ENCODE assay signal across 17 cellular contexts in the genomic region with DNA sequence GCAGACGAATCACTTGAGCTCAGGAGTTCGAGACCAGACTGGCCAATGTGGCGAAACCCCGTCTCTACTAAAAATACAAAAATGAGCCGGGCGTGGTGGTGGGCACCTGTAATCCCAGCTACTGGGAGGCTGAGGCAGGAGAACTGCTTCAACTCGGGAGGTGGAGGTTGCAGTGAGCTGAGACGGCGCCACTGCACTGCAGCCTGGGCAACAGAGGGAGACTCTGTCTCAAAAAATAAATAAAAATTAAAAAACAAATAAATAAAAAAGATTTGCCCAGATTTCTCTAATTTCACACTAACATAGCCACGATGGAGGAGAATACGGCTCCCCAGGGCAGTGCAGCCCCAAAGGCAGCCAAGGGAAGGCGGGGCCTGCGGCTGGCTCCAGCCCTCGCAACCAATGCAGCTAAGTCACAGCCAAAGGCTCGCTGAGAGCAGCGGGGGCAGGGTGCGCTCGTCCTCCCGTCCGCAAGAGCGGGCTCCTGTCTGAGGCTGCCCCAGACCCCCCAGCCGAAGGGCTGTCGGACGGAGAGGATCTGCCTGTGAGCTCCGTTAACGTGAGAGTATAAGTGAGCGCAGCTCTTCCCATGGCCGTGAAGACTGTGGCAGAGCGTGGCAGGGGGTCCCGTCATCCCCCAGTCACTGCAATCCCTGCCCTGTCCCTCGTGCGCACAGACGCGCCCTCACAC. TPM values are rescaled to one million over a fixed set of nuclear protein-coding genes. Genes with fewer than 3 reads are reported as not detected.
DNase-seq lines count a peak whose midpoint lies in the region; ATAC-seq and TF ChIP-seq lines count a peak whose summit lies in the region.
"Had no signal": no experiment of that assay in that cellular context is flagged by ENCODE, and none has a peak within 500 bp of the region (broad histone marks: within the 10 kb centered on the region; RNA-seq: fewer than 3 reads in every experiment).

No MANE protein-coding gene starts in this region.

- H3K4me1 ChIP-seq in Panc1 (ENCODE audit: control insufficient read depth, insufficient read depth, low read length) (no peaks in the 10 kb centered on the region), heart left ventricle (peaks cover 0 to 16% (median 6%) of the 10 kb centered on the region in 12 donors), upper lobe of left lung (no peaks in the 10 kb centered on the region)
- H3K4me1 ChIP-seq: BE2C, HAP-1 had no signal

- H3K9me3 ChIP-seq in Panc1 (ENCODE audit: control insufficient read depth, insufficient read depth, low read depth, low read length) (no peaks in the 10 kb centered on the region), heart left ventricle (no peaks in the 10 kb centered on the region), upper lobe of left lung (no peaks in the 10 kb centered on the region)
- H3K9me3 ChIP-seq: BE2C, HAP-1 had no signal

- no TSS peak for BruUV-seq in Panc1 (replicated peaks; lab: Mats Ljungman, UMichigan)

- H3K36me3 ChIP-seq in Panc1 (ENCODE audit: control insufficient read depth, insufficient read depth, low read length), result peaks cover 4% of the 10 kb centered on the region
- peaks cover 0 to 55% (median 42%) of the 10 kb centered on the region in 9 donors for H3K36me3 ChIP-seq in heart left ventricle
- H3K36me3 ChIP-seq in upper lobe of left lung, result peaks cover 3 to 60% (median 29%) of the 10 kb centered on the region in 4 donors
- H3K36me3 ChIP-seq: BE2C, HAP-1 had no signal

- H3K27ac ChIP-seq in Panc1 (ENCODE audit: low read length), result no peak overlapping the region
- peak overlapping the region in 3 of 12 donors; percentile 5 to 54 (median 10) for H3K27ac ChIP-seq in heart left ventricle
- no peak overlapping the region for H3K27ac ChIP-seq in upper lobe of left lung
- H3K27ac ChIP-seq: KMS-11 had no signal

- 65 to 76% (median 75%) methylated on average over 31 to 34 of the region's 34 CpGs for WGBS in heart left ventricle, 4 donors
- 89 to 93% methylated on average over 30 to 34 of the region's 34 CpGs for WGBS in upper lobe of left lung, 2 donors

- in situ Hi-C loops in Panc1 (cut with HindIII; ENCODE audit: low pct_unique_long_range_greater_than_20kb, low sequenced_read_pairs), result no loop called here

- POLR2A ChIA-PET in Panc1 (lab: Charles Lee), result no interaction called here

- ATAC-seq in Panc1 (peak; percentile 15; the same call in 1 of the 2 replicates), heart left ventricle (peak; percentile 82 to 92 (median 92)), left lobe of liver (peak; percentile 44), upper lobe of left lung (ENCODE audit: low FRiP score in 2 of 2) (peak; percentile 7 to 55), HG03025 (IDR thresholded peaks at IDR 0.05; ENCODE audit: low FRiP score, unreplicated experiment) (no peak)

- TF ChIP-seq CTCF in Panc1 (IDR thresholded peaks at IDR 0.05) (no peak), heart left ventricle (IDR thresholded peaks at IDR 0.05) (no peak), upper lobe of left lung (IDR thresholded peaks at IDR 0.05) (no peak)

- H3K4me3 ChIP-seq in Panc1 (ENCODE audit: low read depth in 2 of 2, low read length in 2 of 2) (no peak overlapping the region), heart left ventricle (no peak overlapping the region), upper lobe of left lung (no peak overlapping the region)
- H3K4me3 ChIP-seq: HAP-1 had no signal

- TF ChIP-seq POLR2A in heart left ventricle (IDR thresholded peaks at IDR 0.05) (no peak), upper lobe of left lung (IDR thresholded peaks at IDR 0.05) (no peak)

- CTCF ChIA-PET in Panc1 (lab: Charles Lee), result no interaction called here

- no peak for TF ChIP-seq EP300 in upper lobe of left lung (IDR thresholded peaks at IDR 0.05)

- H3K27me3 ChIP-seq in Panc1 (ENCODE audit: control insufficient read depth, insufficient read depth, low read length) (no peaks in the 10 kb centered on the region), heart left ventricle (no peaks in the 10 kb centered on the region), upper lobe of left lung (no peaks in the 10 kb centered on the region)
- H3K27me3 ChIP-seq: BE2C had no signal

- intact Hi-C loops in Panc1 (cut with micrococcal nuclease; ENCODE audit: unreplicated experiment), result no loop called here
- intact Hi-C loops in heart left ventricle (cut with DNase I), result loop anchor here in 1 of 10 donors (10.0 kb wide), 1 partner anchor 66 kb away; no protein-coding TSS in a partner anchor

- DNase-seq in Panc1 (ENCODE audit: low read depth, low spot score) (no peak), heart left ventricle (peak in 4 of 5 donors; percentile 59 to 80 (median 74)), left lobe of liver (ENCODE audit: low spot score) (no peak), upper lobe of left lung (peak in 1 of 2 donors; percentile 85), GOT3 (lab: John Stamatoyannopoulos, UW) (no peak)
- DNase-seq in activated CD4-positive, alpha-beta T cell treated with anti-CD3 and anti-CD28 coated beads for 4 hours, result no peak
- DNase-seq: BE2C; CD4-positive, alpha-beta T cell; EL; NCI-H1048; NCI-H1436 treated with DMSO at 0.1 percent for 48 hours; NCI-H2029 treated with DMSO at 0.1 percent for 48 hours; NCI-H774 had no signal

RNA-seq across cellular contexts. Expression of gene SLC12A7, which starts 43.5 kb away (rescaled TPM):
- total RNA-seq in Panc1 (2021; ENCODE audit: unreplicated experiment) (297 TPM), heart left ventricle (100 to 1,000 TPM in 7 of 9 donors, 10 to 100 TPM in 2; 77.0 to 159 (median 132) TPM), left lobe of liver (56.5 TPM), upper lobe of left lung (100 to 1,000 TPM in 1 of 6 donors, 10 to 100 TPM in 5; 31.3 to 138 (median 48.5) TPM)
- polyA plus RNA-seq in Panc1 (2012; ENCODE audit: insufficient read length), result 468 TPM
- 10 to 100 TPM; 66.3 to 74.5 TPM for polyA plus RNA-seq in heart left ventricle

RNA-seq across cellular contexts. Expression of gene NKD2, which starts 59.7 kb away (rescaled TPM):
- total RNA-seq in Panc1 (2021; ENCODE audit: unreplicated experiment), result 12.3 TPM
- polyA plus RNA-seq in Panc1 (2012; ENCODE audit: insufficient read length), result 28.7 TPM
- 1 to 10 TPM in 6 of 9 donors, under 1 TPM in 3; 0.56 to 3.9 (median 1.6) TPM for total RNA-seq in heart left ventricle
- 1 to 10 TPM; 2.6 to 6.6 TPM for polyA plus RNA-seq in heart left ventricle
- total RNA-seq in left lobe of liver, result 1.6 TPM
- 100 to 1,000 TPM in 1 of 6 donors, 10 to 100 TPM in 4, 1 to 10 TPM in 1; 8.9 to 126 (median 50.6) TPM for total RNA-seq in upper lobe of left lung
- polyA plus RNA-seq: AG04450 had no signal

Comparison
In these comparisons a context has a peak if more than half of its experiments do, and no peak if none do; other contexts are left out.
1. DNase-seq: peak in heart left ventricle (4 of 5); none in Panc1 (single experiment), left lobe of liver (single experiment), GOT3 (single experiment) and activated CD4-positive, alpha-beta T cell treated with anti-CD3 and anti-CD28 coated beads for 4 hours (0 of 2).